ENCODE assay signal across 9 cellular contexts in the genomic region with DNA sequence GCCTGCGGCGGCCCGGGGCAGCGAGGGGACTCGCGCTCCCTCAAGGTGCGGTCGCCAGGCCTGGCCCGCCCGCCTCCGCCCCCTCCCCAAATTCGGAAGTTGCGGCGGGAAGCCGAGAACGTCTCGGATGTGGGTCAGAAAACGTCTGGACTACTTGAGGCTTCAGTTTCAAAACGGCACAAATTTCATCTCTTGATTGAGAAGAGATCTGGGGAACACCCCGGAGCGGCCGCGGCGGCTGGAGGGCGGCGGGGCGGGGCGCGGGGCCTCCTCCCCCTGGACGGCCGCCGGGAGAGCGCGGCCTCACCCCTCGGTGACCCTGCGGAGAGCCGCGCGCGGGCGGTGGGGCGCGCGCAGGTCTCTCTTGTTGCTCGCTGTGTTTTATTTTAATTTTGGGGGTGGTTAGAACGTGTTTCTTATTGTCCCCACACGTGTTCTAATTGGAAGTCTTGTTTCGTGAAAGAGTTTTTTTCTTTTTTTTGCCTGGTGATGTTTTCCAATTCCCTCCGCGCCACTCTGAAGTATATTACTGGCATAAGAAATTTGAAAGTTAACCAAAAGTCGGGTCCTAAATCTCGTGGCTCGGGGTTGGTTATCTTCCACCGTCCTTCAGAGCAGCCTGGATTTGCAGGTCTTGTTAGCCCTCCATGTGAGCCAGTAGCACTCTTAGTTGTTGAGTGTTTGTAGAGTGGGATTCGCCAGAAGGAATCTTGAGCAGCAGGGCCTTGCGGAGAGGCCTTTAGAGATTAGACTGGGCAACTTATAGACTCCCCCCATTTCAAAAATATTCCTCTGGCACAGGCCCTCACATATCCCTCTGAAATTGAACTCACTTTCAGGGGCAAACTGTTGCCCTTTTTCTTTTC. TPM values are rescaled to one million over a fixed set of nuclear protein-coding genes. Genes with fewer than 3 reads are reported as not detected.
DNase-seq lines count a peak whose midpoint lies in the region; ATAC-seq, FAIRE-seq and TF ChIP-seq lines count a peak whose summit lies in the region.
"Had no signal": no experiment of that assay in that cellular context is flagged by ENCODE, and none has a peak within 500 bp of the region (broad histone marks: within the 10 kb centered on the region; RNA-seq: fewer than 3 reads in every experiment).

No MANE protein-coding gene starts in this region.

- no peak overlapping the region for H3K9ac ChIP-seq in endothelial cell of umbilical vein (replicated peaks; ENCODE audit: extremely low read depth, insufficient read depth, low read length)

- H3K36me3 ChIP-seq in SJSA1 (peaks cover 5% of the 10 kb centered on the region; the same call in 1 of the 2 replicates), endothelial cell of umbilical vein (ENCODE audit: control insufficient read depth in 2 of 2, extremely low read depth in 1 of 2, insufficient read depth in 2 of 2, low read length in 2 of 2) (no peaks in the 10 kb centered on the region)
- H3K36me3 ChIP-seq: adrenal gland had no signal

- no peaks in the 10 kb centered on the region for H4K20me1 ChIP-seq in endothelial cell of umbilical vein (replicated peaks; ENCODE audit: control insufficient read depth, extremely low read depth, insufficient read depth, low read length)

- H3K27ac ChIP-seq in SJSA1, result peak overlapping the region; percentile 42
- H3K27ac ChIP-seq in endothelial cell of umbilical vein (ENCODE audit: insufficient read depth, low read depth, low read length), result no peak overlapping the region

- in situ Hi-C loops in KBM-7 (cut with MboI; ENCODE audit: low pct_unique_long_range_greater_than_20kb, low sequenced_read_pairs), result no loop called here

- H3K79me2 ChIP-seq in endothelial cell of umbilical vein (ENCODE audit: control insufficient read depth, insufficient read depth, low read length), result no peaks in the 10 kb centered on the region

- dilution Hi-C loops in endothelial cell of umbilical vein (cut with MboI; ENCODE audit: extremely low pct_ligation_motif_present, low sequenced_read_pairs), result no loop called here

- no peak for TF ChIP-seq POLR2A in endothelial cell of umbilical vein (IDR thresholded peaks at IDR 0.05; ENCODE audit: low read depth, low read length)

- TF ChIP-seq CTCF in endothelial cell of umbilical vein (IDR thresholded peaks at IDR 0.05; ENCODE audit: extremely low read depth in 1 of 2, insufficient read depth in 1 of 2, low read depth in 1 of 2, low read length in 2 of 2), result no peak

- H3K9me3 ChIP-seq in SJSA1 (replicated peaks) (peaks cover 2% of the 10 kb centered on the region), endothelial cell of umbilical vein (replicated peaks; ENCODE audit: control insufficient read depth, insufficient read depth, low read length) (no peaks in the 10 kb centered on the region)
- H3K9me3 ChIP-seq: adrenal gland had no signal

- H3K4me3 ChIP-seq in SJSA1 (peak overlapping the region; percentile 99), endothelial cell of umbilical vein (replicated peaks in 1 of 3; ENCODE audit: insufficient read depth in 1 of 3, low read depth in 1 of 3, low read length in 3 of 3) (peak overlapping the region; percentile 16 to 32 (median 22))

- DNase-seq in activated CD4-positive, alpha-beta T cell treated with anti-CD3 and anti-CD28 coated beads for 48 hours, result peak; percentile 38
- no peak for DNase-seq in activated CD4-positive, alpha-beta T cell treated with anti-CD3 and anti-CD28 coated beads for 1 hour
- DNase-seq in SJSA1 (ENCODE audit: low read depth in 1 of 2, low spot score in 2 of 2), result peak in 1 of 2 experiments; percentile 38
- DNase-seq in endothelial cell of umbilical vein (ENCODE audit: low read depth, low spot score), result no peak
- DNase-seq in retina, result peak; percentile 36
- no peak for DNase-seq in KBM-7
- DNase-seq in Ammon's horn (ENCODE audit: low spot score), result no peak

- no peaks in the 10 kb centered on the region for H3K9me1 ChIP-seq in endothelial cell of umbilical vein (replicated peaks; ENCODE audit: control insufficient read depth, extremely low read depth, insufficient read depth, low read length)

- no TSS peak for BruUV-seq in endothelial cell of umbilical vein (replicated peaks; lab: Mats Ljungman, UMichigan)

- no peaks in the 10 kb centered on the region for H3K27me3 ChIP-seq in SJSA1 (replicated peaks)
- peaks cover 13 to 29% of the 10 kb centered on the region in 2 experiments for H3K27me3 ChIP-seq in endothelial cell of umbilical vein (ENCODE audit: control insufficient read depth in 2 of 2, insufficient read depth in 2 of 2, low read length in 2 of 2)
- H3K27me3 ChIP-seq: adrenal gland had no signal

- H2AFZ ChIP-seq in endothelial cell of umbilical vein (ENCODE audit: low read depth, low read length), result peak overlapping the region; percentile 42

- intact Hi-C loops in endothelial cell of umbilical vein (cut with micrococcal nuclease), result no loop called here

- peak overlapping the region; percentile 42 for H3K4me2 ChIP-seq in endothelial cell of umbilical vein (ENCODE audit: insufficient read depth, low read length)

- H3K4me1 ChIP-seq in SJSA1 (replicated peaks) (peaks cover 38% of the 10 kb centered on the region), endothelial cell of umbilical vein (ENCODE audit: control insufficient read depth, extremely low read depth, insufficient read depth, low read length) (no peaks in the 10 kb centered on the region)

- ATAC-seq in GM21737 (IDR thresholded peaks at IDR 0.05; ENCODE audit: unreplicated experiment), result no peak

- POLR2A ChIA-PET in endothelial cell of umbilical vein (lab: Charles Lee), result no interaction called here

- CTCF ChIA-PET in endothelial cell of umbilical vein (lab: Charles Lee), result no interaction called here

- FAIRE-seq in endothelial cell of umbilical vein (lab: Jason Lieb, UNC), result no peak

TF ChIP-seq in endothelial cell of umbilical vein, 7 proteins besides CTCF, POLR2A, EP300 and RAD21:
- TF ChIP-seq GATA2 (IDR thresholded peaks at IDR 0.05; ENCODE audit: insufficient read depth, insufficient read length, low read depth, low read length), result no peak
- TF ChIP-seq EZH2 (IDR thresholded peaks at IDR 0.05; ENCODE audit: borderline replicate concordance, low read depth, low read length, severe bottlenecking), result peak; percentile 73
TF ChIP-seq in endothelial cell of umbilical vein: peak in this region for 1.

RNA-seq across cellular contexts. Expression of gene PCBP3, which starts 0.7 kb away (rescaled TPM):
- total RNA-seq in SJSA1 (2014; rRNA removed; shearing (Covaris generic)), result 15.2 and 29.4 TPM in 2 replicates
- 0.39 and 1.1 TPM in 2 replicates for total RNA-seq in endothelial cell of umbilical vein
- polyA plus RNA-seq in endothelial cell of umbilical vein, result 0.06 TPM in 1 of 2 replicates, not detected in the other
- not detected in 2 replicates for polyA plus RNA-seq in endothelial cell of umbilical vein (2011; cell fraction: cytosol; rRNA removed)
- 0.08 and 0.66 TPM in 2 replicates for polyA plus RNA-seq in endothelial cell of umbilical vein (2011; cell fraction: nucleus; rRNA removed)
- 0.25 and 0.35 TPM in 2 replicates for polyA plus RNA-seq in endothelial cell of umbilical vein (2012)
- polyA minus RNA-seq in endothelial cell of umbilical vein, result not detected in 2 replicates
- not detected for polyA minus RNA-seq in endothelial cell of umbilical vein (2011; cell fraction: cytosol; rRNA and poly(A)+ RNA removed)
- polyA minus RNA-seq in endothelial cell of umbilical vein (2011; cell fraction: nucleus; rRNA and poly(A)+ RNA removed), result 0.72 TPM in 1 of 2 replicates, not detected in the other

Comparison
In these comparisons a context has a peak if more than half of its experiments do, and no peak if none do; other contexts are left out.
1. DNase-seq: peak in activated CD4-positive, alpha-beta T cell treated with anti-CD3 and anti-CD28 coated beads for 48 hours (single experiment) and retina (single experiment); none in activated CD4-positive, alpha-beta T cell treated with anti-CD3 and anti-CD28 coated beads for 1 hour (single experiment), endothelial cell of umbilical vein (single experiment), KBM-7 (single experiment) and Ammon's horn (single experiment).